1 cellular context compared by ENCODE assay signal in genomic region chr2:3604207-3604877, GRCh38.
TF ChIP-seq lines count a peak whose summit lies in the region.

No MANE protein-coding gene starts in this region.

TF ChIP-seq in HepG2, 621 proteins besides CTCF, POLR2A, EP300 and RAD21 (continued from another document):
- TF ChIP-seq ZNF292 (CRISPR knock-in tag; IDR thresholded peaks at IDR 0.05; ENCODE audit: borderline replicate concordance, low read depth) (0 out of 2 replicates have a peak, but pooled peaks have one; percentile 12), MLXIP (CRISPR knock-in tag; IDR thresholded peaks at IDR 0.05; ENCODE audit: borderline replicate concordance) (no peak), HDAC2 (CRISPR knock-in tag; IDR thresholded peaks at IDR 0.05) (no peak), ZNF567 (CRISPR knock-in tag; IDR thresholded peaks at IDR 0.05; ENCODE audit: borderline replicate concordance) (0 out of 2 replicates have a peak, but pooled peaks have one; percentile 9), ZNF770 (CRISPR knock-in tag; IDR thresholded peaks at IDR 0.05) (no peak), AGO2 (optimal IDR thresholded peaks at IDR 0.05; ENCODE audit: low read depth, low read length) (peak; percentile 38), GLMP (CRISPR knock-in tag; IDR thresholded peaks at IDR 0.05; ENCODE audit: borderline replicate concordance) (no peak), TEAD3 (CRISPR knock-in tag; optimal IDR thresholded peaks at IDR 0.05; ENCODE audit: borderline replicate concordance) (peak; percentile 18), ZNF225 (CRISPR knock-in tag; IDR thresholded peaks at IDR 0.05) (no peak), BCL3 (CRISPR knock-in tag; IDR thresholded peaks at IDR 0.05) (no peak), CAMTA2 (CRISPR knock-in tag; IDR thresholded peaks at IDR 0.05; ENCODE audit: borderline replicate concordance) (peak; percentile 29; the same call in 1 of the 2 replicates), ZNF776 (CRISPR knock-in tag; IDR thresholded peaks at IDR 0.05) (no peak)
- TF ChIP-seq, protein P1, sequence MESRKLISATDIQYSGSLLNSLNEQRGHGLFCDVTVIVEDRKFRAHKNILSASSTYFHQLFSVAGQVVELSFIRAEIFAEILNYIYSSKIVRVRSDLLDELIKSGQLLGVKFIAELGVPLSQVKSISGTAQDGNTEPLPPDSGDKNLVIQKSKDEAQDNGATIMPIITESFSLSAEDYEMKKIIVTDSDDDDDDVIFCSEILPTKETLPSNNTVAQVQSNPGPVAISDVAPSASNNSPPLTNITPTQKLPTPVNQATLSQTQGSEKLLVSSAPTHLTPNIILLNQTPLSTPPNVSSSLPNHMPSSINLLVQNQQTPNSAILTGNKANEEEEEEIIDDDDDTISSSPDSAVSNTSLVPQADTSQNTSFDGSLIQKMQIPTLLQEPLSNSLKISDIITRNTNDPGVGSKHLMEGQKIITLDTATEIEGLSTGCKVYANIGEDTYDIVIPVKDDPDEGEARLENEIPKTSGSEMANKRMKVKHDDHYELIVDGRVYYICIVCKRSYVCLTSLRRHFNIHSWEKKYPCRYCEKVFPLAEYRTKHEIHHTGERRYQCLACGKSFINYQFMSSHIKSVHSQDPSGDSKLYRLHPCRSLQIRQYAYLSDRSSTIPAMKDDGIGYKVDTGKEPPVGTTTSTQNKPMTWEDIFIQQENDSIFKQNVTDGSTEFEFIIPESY (CRISPR knock-in tag; IDR thresholded peaks at IDR 0.05): no peak
- TF ChIP-seq, protein P2, sequence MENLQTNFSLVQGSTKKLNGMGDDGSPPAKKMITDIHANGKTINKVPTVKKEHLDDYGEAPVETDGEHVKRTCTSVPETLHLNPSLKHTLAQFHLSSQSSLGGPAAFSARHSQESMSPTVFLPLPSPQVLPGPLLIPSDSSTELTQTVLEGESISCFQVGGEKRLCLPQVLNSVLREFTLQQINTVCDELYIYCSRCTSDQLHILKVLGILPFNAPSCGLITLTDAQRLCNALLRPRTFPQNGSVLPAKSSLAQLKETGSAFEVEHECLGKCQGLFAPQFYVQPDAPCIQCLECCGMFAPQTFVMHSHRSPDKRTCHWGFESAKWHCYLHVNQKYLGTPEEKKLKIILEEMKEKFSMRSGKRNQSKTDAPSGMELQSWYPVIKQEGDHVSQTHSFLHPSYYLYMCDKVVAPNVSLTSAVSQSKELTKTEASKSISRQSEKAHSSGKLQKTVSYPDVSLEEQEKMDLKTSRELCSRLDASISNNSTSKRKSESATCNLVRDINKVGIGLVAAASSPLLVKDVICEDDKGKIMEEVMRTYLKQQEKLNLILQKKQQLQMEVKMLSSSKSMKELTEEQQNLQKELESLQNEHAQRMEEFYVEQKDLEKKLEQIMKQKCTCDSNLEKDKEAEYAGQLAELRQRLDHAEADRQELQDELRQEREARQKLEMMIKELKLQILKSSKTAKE (CRISPR knock-in tag; IDR thresholded peaks at IDR 0.05; ENCODE audit: borderline replicate concordance): no peak
